16 cellular contexts compared by ENCODE assay signal in genomic region chr7:134502463-134502862, GRCh38. TPM values are rescaled to one million over a fixed set of nuclear protein-coding genes. Genes with fewer than 3 reads are reported as not detected.
A peak's percentile ranks its signal among the peaks of the same experiment; 100 is the strongest.
DNase-seq lines count a peak whose midpoint lies in the region; ATAC-seq, FAIRE-seq and TF ChIP-seq lines count a peak whose summit lies in the region.
"Had no signal": no experiment of that assay in that cellular context is flagged by ENCODE, and none has a peak within 500 bp of the region (broad histone marks: within the 10 kb centered on the region; RNA-seq: fewer than 3 reads in every experiment).

No MANE protein-coding gene starts in this region.

- H3K36me3 Mint-ChIP-seq in H9 (ENCODE audit: insufficient read depth in 1 of 3, low read depth in 3 of 3): no peaks in the 10 kb centered on the region
- H3K36me3 Mint-ChIP-seq: brain had no signal

- no peak overlapping the region for H2AK5ac ChIP-seq in H9 (ENCODE audit: insufficient read length, low read length)

- peaks cover 0 to 3% of the 10 kb centered on the region in 2 experiments; a peak in 2 of 4 replicates for H3K4me1 Mint-ChIP-seq in H9

- TF ChIP-seq POLR2A in right lobe of liver (IDR thresholded peaks at IDR 0.05) (no peak), HepG2 (IDR thresholded peaks at IDR 0.05; ENCODE audit: insufficient read depth in 1 of 2, low read depth in 2 of 2, low read length in 2 of 2) (no peak)

- H3K27ac ChIP-seq in right lobe of liver (no peak overlapping the region), HepG2 (ENCODE audit: extremely low read length, insufficient read depth, low read length) (no peak overlapping the region), colonic mucosa (no peak overlapping the region), left lung (peak overlapping the region in 1 of 2 donors; percentile 25), aorta (ENCODE audit: low read depth in 1 of 2, low read length in 2 of 2) (no peak overlapping the region), H9 (ENCODE audit: insufficient read length, low read depth, low read length) (no peak overlapping the region)
- H3K27ac ChIP-seq: ovary had no signal

- TF ChIP-seq RAD21 in HepG2 (CRISPR knock-in tag; IDR thresholded peaks at IDR 0.05): no peak

- H3K27me3 ChIP-seq in right lobe of liver: no peaks in the 10 kb centered on the region
- 0 out of 5 replicates have a peak, but pooled peaks cover 0 to 4% of the 10 kb centered on the region in 2 experiments for H3K27me3 ChIP-seq in HepG2 (ENCODE audit: control insufficient read depth in 1 of 2, insufficient read depth in 2 of 2, low read length in 2 of 2)
- no peaks in the 10 kb centered on the region for H3K27me3 ChIP-seq in colonic mucosa
- no peaks in the 10 kb centered on the region for H3K27me3 ChIP-seq in left lung
- H3K27me3 ChIP-seq in aorta (ENCODE audit: control insufficient read depth in 1 of 2, insufficient read depth in 2 of 2, low read length in 1 of 2): no peaks in the 10 kb centered on the region
- H3K27me3 ChIP-seq in H9 (ENCODE audit: insufficient read depth, low read length): no peaks in the 10 kb centered on the region
- H3K27me3 ChIP-seq: ovary had no signal

- no peak overlapping the region for H3K56ac ChIP-seq in H9 (ENCODE audit: insufficient read length, low read depth, low read length)

- no peak for FAIRE-seq in HepG2 (lab: Jason Lieb, UNC)
- FAIRE-seq: HTR-8/SVneo had no signal

- TF ChIP-seq CTCF in right lobe of liver (IDR thresholded peaks at IDR 0.05): no peak
- TF ChIP-seq CTCF in HepG2 (CRISPR knock-in tag; IDR thresholded peaks at IDR 0.05): no peak
- no peak for TF ChIP-seq CTCF in colonic mucosa (IDR thresholded peaks at IDR 0.05)
- TF ChIP-seq CTCF in left lung (IDR thresholded peaks at IDR 0.05): no peak
- no peak for TF ChIP-seq CTCF in H9 (conservative IDR thresholded peaks at IDR 0.05)

- H3K79me1 ChIP-seq in H9 (ENCODE audit: insufficient read depth, low read depth, low read length, poor library complexity, severe bottlenecking): no peaks in the 10 kb centered on the region

- ATAC-seq in right lobe of liver (peak in 3 of 4 donors; percentile 29 to 64 (median 30)), HepG2 (no peak), left lung (peak; percentile 77), aorta (ENCODE audit: low FRiP score) (peak; percentile 65), HG02759 (IDR thresholded peaks at IDR 0.05; ENCODE audit: unreplicated experiment) (no peak)

- no peak overlapping the region for H3K14ac ChIP-seq in H9 (ENCODE audit: insufficient read depth, low read length)

- no peak overlapping the region; a peak in 1 of 7 replicates for H3K27ac Mint-ChIP-seq in H9
- H3K27ac Mint-ChIP-seq: brain had no signal

- H4K5ac ChIP-seq in H9 (ENCODE audit: insufficient read length, low read depth, low read length): no peak overlapping the region

- H3K23me2 ChIP-seq in H9 (ENCODE audit: insufficient read length, low read depth, low read length, poor library complexity, severe bottlenecking): no peaks in the 10 kb centered on the region

- POLR2A ChIA-PET in HepG2 (lab: Yijun Ruan, JAX): no interaction called here

- CTCF ChIA-PET in HepG2 (lab: Yijun Ruan, JAX; ENCODE audit: low intra/inter-chr PET ratio, low total read pairs): no interaction called here

- H2BK120ac ChIP-seq in H9 (ENCODE audit: low read depth, low read length, poor library complexity, severe bottlenecking): no peak overlapping the region

- H2AFZ ChIP-seq in HepG2 (ENCODE audit: low read length) (no peak overlapping the region), H9 (ENCODE audit: low read length) (no peak overlapping the region)

- no peak overlapping the region for H3K4ac ChIP-seq in H9 (ENCODE audit: low read depth, low read length)

- no peak overlapping the region for H4K8ac ChIP-seq in H9 (replicated peaks; ENCODE audit: insufficient read length, low read depth, low read length)

- H3K4me1 ChIP-seq in right lobe of liver (no peaks in the 10 kb centered on the region), HepG2 (ENCODE audit: insufficient read depth, low read length) (no peaks in the 10 kb centered on the region), colonic mucosa (no peaks in the 10 kb centered on the region), left lung (peaks cover 0 to 5% of the 10 kb centered on the region in 2 donors), aorta (ENCODE audit: control insufficient read depth in 1 of 2, insufficient read depth in 2 of 2, low read length in 2 of 2) (no peaks in the 10 kb centered on the region), H9 (ENCODE audit: insufficient read depth, low read length) (no peaks in the 10 kb centered on the region; the same call in 1 of the 2 replicates)
- H3K4me1 ChIP-seq: stomach had no signal

- H3K79me2 ChIP-seq in HepG2 (ENCODE audit: insufficient read depth, low read length) (no peaks in the 10 kb centered on the region), H9 (ENCODE audit: insufficient read depth, low read length) (no peaks in the 10 kb centered on the region)

- H2BK5ac ChIP-seq in H9 (ENCODE audit: insufficient read length, low read length): no peak overlapping the region

- intact Hi-C loops in right lobe of liver (cut with DNase I) (no loop called here), HepG2 (cut with micrococcal nuclease; ENCODE audit: unreplicated experiment) (no loop called here), colonic mucosa (cut with DNase I) (no loop called here), left lung (cut with DNase I) (no loop called here), aorta (cut with DNase I) (no loop called here)

- no peaks in the 10 kb centered on the region; a peak in 1 of 5 replicates for H3K9me3 Mint-ChIP-seq in H9

- H3K23ac ChIP-seq in H9 (ENCODE audit: insufficient read length, low read depth, low read length): no peak overlapping the region

- H4K20me1 ChIP-seq in HepG2 (ENCODE audit: insufficient read depth, low read length) (no peaks in the 10 kb centered on the region), H9 (ENCODE audit: control insufficient read depth, insufficient read depth, insufficient read length) (no peaks in the 10 kb centered on the region)

- H2BK12ac ChIP-seq in H9 (ENCODE audit: insufficient read length, low read depth, low read length): no peak overlapping the region

- H3T11ph ChIP-seq in H9 (ENCODE audit: low read length): no peak overlapping the region

- H3K27me3 Mint-ChIP-seq in H9 (ENCODE audit: low read depth): no peaks in the 10 kb centered on the region

- no peak overlapping the region for H3K4me3 ChIP-seq in right lobe of liver
- no peak overlapping the region for H3K4me3 ChIP-seq in HepG2 (replicated peaks in 1 of 3; ENCODE audit: insufficient read depth in 1 of 3, low read depth in 2 of 3, low read length in 3 of 3)
- no peak overlapping the region for H3K4me3 ChIP-seq in colonic mucosa
- no peak overlapping the region for H3K4me3 ChIP-seq in left lung
- no peak overlapping the region for H3K4me3 ChIP-seq in aorta (ENCODE audit: low read length in 2 of 2)
- H3K4me3 ChIP-seq: ovary, stomach had no signal

- no peaks in the 10 kb centered on the region for H3K36me3 ChIP-seq in right lobe of liver
- H3K36me3 ChIP-seq in HepG2 (replicated peaks in 1 of 2; ENCODE audit: control insufficient read depth in 1 of 2, insufficient read depth in 2 of 2, low read length in 2 of 2): no peaks in the 10 kb centered on the region
- no peaks in the 10 kb centered on the region for H3K36me3 ChIP-seq in colonic mucosa
- H3K36me3 ChIP-seq in left lung: no peaks in the 10 kb centered on the region
- no peaks in the 10 kb centered on the region for H3K36me3 ChIP-seq in aorta (ENCODE audit: control insufficient read depth in 1 of 2, insufficient read depth in 2 of 2, low read length in 1 of 2)
- H3K36me3 ChIP-seq: ovary, stomach had no signal

- BruUV-seq in HepG2 (replicated peaks; lab: Mats Ljungman, UMichigan): no TSS peak

- H4K91ac ChIP-seq in H9 (ENCODE audit: insufficient read length, low read depth, low read length): no peak overlapping the region

- no peak overlapping the region for H3K4me2 ChIP-seq in HepG2 (ENCODE audit: low read depth, low read length)
- no peak overlapping the region for H3K4me2 ChIP-seq in H9 (ENCODE audit: insufficient read depth, insufficient read length, low read length)

- in situ Hi-C loops in HepG2 (cut with HindIII; ENCODE audit: extremely low pct_ligation_motif_present, low pct_unique_long_range_greater_than_20kb): no loop called here

- no peak overlapping the region for H3K18ac ChIP-seq in H9 (ENCODE audit: insufficient read length, low read depth, low read length)

- H3K9ac ChIP-seq in HepG2 (ENCODE audit: insufficient read depth, low read depth, low read length) (no peak overlapping the region), colonic mucosa (ENCODE audit: low read depth in 2 of 2, low read length in 2 of 2) (no peak overlapping the region), H9 (ENCODE audit: extremely low read depth, insufficient read length, low read length) (no peak overlapping the region)

- H3K9me3 ChIP-seq in right lobe of liver (no peaks in the 10 kb centered on the region), HepG2 (ENCODE audit: low read length) (no peaks in the 10 kb centered on the region), colonic mucosa (no peaks in the 10 kb centered on the region), left lung (no peaks in the 10 kb centered on the region), aorta (ENCODE audit: control insufficient read depth, low read length) (no peaks in the 10 kb centered on the region), H9 (ENCODE audit: control insufficient read depth, low read depth, low read length) (no peaks in the 10 kb centered on the region)
- H3K9me3 ChIP-seq: ovary, stomach had no signal

- 52% methylated on average over 2 of the region's 2 CpGs for WGBS in right lobe of liver (ENCODE audit: insufficient coverage, low coverage, low lambda C conversion rate, missing lambda C conversion rate)
- 11% methylated on average over 2 of the region's 2 CpGs for WGBS in HepG2 (ENCODE audit: low lambda C conversion rate)
- 73 to 81% methylated on average over 2 of the region's 2 CpGs for WGBS in aorta, 2 donors
- whole genome bisulfite sequencing in H9 (ENCODE audit: extremely low coverage, insufficient read length, low lambda C conversion rate): no CpG with 5 or more reads among the region's 2 CpGs

- no peak overlapping the region for H3K4me3 Mint-ChIP-seq in H9
- H3K4me3 Mint-ChIP-seq: brain had no signal

- H2BK20ac ChIP-seq in H9 (ENCODE audit: low read depth, low read length, poor library complexity, severe bottlenecking): no peak overlapping the region

- no peak for TF ChIP-seq EP300 in HepG2 (IDR thresholded peaks at IDR 0.05; ENCODE audit: low read depth in 2 of 2, low read length in 2 of 2)
- no peak for TF ChIP-seq EP300 in HepG2 (CRISPR knock-in tag; IDR thresholded peaks at IDR 0.05; ENCODE audit: borderline replicate concordance)

- H2BK15ac ChIP-seq in H9 (ENCODE audit: low read depth, low read length): no peak overlapping the region

- DNase-seq in right lobe of liver (no peak), HepG2 (ENCODE audit: low spot score) (no peak), colonic mucosa (peak; percentile 37), left lung (peak in 1 of 2 donors; percentile 54), aorta (peak in 1 of 2 donors; percentile 73), HuH-7 (ENCODE audit: low spot score) (no peak), H9 (no peak)
- DNase-seq: DND-41, NCI-H2081 treated with DMSO at 0.1 percent for 48 hours, OCI-M1, stomach had no signal

RNA-seq across cellular contexts. Expression of gene AKR1B10, which starts 24.9 kb away (rescaled TPM):
- total RNA-seq in right lobe of liver: 100 to 1,000 TPM in 3 of 6 experiments, 10 to 100 TPM in 1, 1 to 10 TPM in 2; 1.8 to 673 (median 306) TPM
- total RNA-seq in HepG2 (2016; rRNA removed; fragmentation: Illumina TruSeq; extraction: Trizol): 124 and 175 TPM in 2 replicates
- total RNA-seq in HepG2 (2016; cell fraction: cytosol; rRNA removed; fragmentation: Illumina TruSeq; extraction: Trizol; ENCODE audit: low read depth): 27.1 and 31.4 TPM in 2 replicates
- 133 and 188 TPM in 2 replicates for total RNA-seq in HepG2 (2016; cell fraction: insoluble cytoplasmic fraction; rRNA removed; fragmentation: Illumina TruSeq; extraction: Trizol)
- total RNA-seq in HepG2 (2016; cell fraction: membrane; rRNA removed; fragmentation: Illumina TruSeq; extraction: Trizol): 39.0 and 40.9 TPM in 2 replicates
- 53.1 and 55.3 TPM in 2 replicates for total RNA-seq in HepG2 (2016; cell fraction: nucleus; rRNA removed; fragmentation: Illumina TruSeq; extraction: Trizol)
- polyA plus RNA-seq in HepG2 (2011; rRNA removed): 8.8 and 14.2 TPM in 2 replicates
- 9.4 and 12.0 TPM in 2 replicates for polyA plus RNA-seq in HepG2 (2011; cell fraction: cytosol; rRNA removed)
- polyA plus RNA-seq in HepG2 (2011; cell fraction: nucleus; rRNA removed): 4.4 and 5.1 TPM in 2 replicates
- polyA plus RNA-seq in HepG2 (2012): 18.1 and 45.4 TPM in 2 replicates
- polyA plus RNA-seq in HepG2 (2016; cell fraction: cytosol; fragmentation: Illumina TruSeq; extraction: Trizol; ENCODE audit: low read depth): 20.9 and 22.4 TPM in 2 replicates
- 152 and 168 TPM in 2 replicates for polyA plus RNA-seq in HepG2 (2016; cell fraction: insoluble cytoplasmic fraction; fragmentation: Illumina TruSeq; extraction: Trizol; ENCODE audit: low read depth)
- 29.1 and 36.2 TPM in 2 replicates for polyA plus RNA-seq in HepG2 (2016; cell fraction: membrane; fragmentation: Illumina TruSeq; extraction: Trizol; ENCODE audit: low read depth)
- polyA plus RNA-seq in HepG2 (2016; cell fraction: nucleus; fragmentation: Illumina TruSeq; extraction: Trizol; ENCODE audit: insufficient read depth, low read depth): 89.8 and 96.1 TPM in 2 replicates
- polyA minus RNA-seq in HepG2 (2011; rRNA and poly(A)+ RNA removed; ENCODE audit: low replicate concordance): 2.2 and 5.8 TPM in 2 replicates
- polyA minus RNA-seq in HepG2 (2011; cell fraction: cytosol; rRNA and poly(A)+ RNA removed): 8.0 TPM in 2 replicates
- polyA minus RNA-seq in HepG2 (2011; cell fraction: nucleus; rRNA and poly(A)+ RNA removed): 3.2 and 4.4 TPM in 2 replicates
- total RNA-seq in colonic mucosa: 100 to 1,000 TPM; 161 to 175 TPM
- not detected for total RNA-seq in left lung
- total RNA-seq in aorta: 1 to 10 TPM in 1 of 2 donors, under 1 TPM in 1; 0.26 to 2.1 TPM
- polyA plus RNA-seq in aorta: 100 to 1,000 TPM in 1 of 2 donors, 1 to 10 TPM in 1; 1.2 to 114 TPM
- total RNA-seq in H9 (2021): not detected in 2 replicates

RNA-seq across cellular contexts. Expression of gene AKR1B1, which starts 43.6 kb away (rescaled TPM):
- total RNA-seq in right lobe of liver (10 to 100 TPM in 3 of 6 experiments, 1 to 10 TPM in 3; 6.9 to 18.1 (median 9.7) TPM), HepG2 (2016; rRNA removed; fragmentation: Illumina TruSeq; extraction: Trizol) (89.9 and 123 TPM in 2 replicates), colonic mucosa (10 to 100 TPM; 24.9 to 26.9 TPM), left lung (10 to 100 TPM; 79.1 to 85.0 TPM), aorta (10 to 100 TPM; 60.3 to 69.3 TPM), H9 (2021) (166 and 171 TPM in 2 replicates)
- 18.6 and 21.8 TPM in 2 replicates for total RNA-seq in HepG2 (2016; cell fraction: cytosol; rRNA removed; fragmentation: Illumina TruSeq; extraction: Trizol; ENCODE audit: low read depth)
- total RNA-seq in HepG2 (2016; cell fraction: insoluble cytoplasmic fraction; rRNA removed; fragmentation: Illumina TruSeq; extraction: Trizol): 90.1 and 128 TPM in 2 replicates
- 35.9 and 44.9 TPM in 2 replicates for total RNA-seq in HepG2 (2016; cell fraction: membrane; rRNA removed; fragmentation: Illumina TruSeq; extraction: Trizol)
- 54.7 and 57.3 TPM in 2 replicates for total RNA-seq in HepG2 (2016; cell fraction: nucleus; rRNA removed; fragmentation: Illumina TruSeq; extraction: Trizol)
- polyA plus RNA-seq in HepG2 (2011; rRNA removed) (110 and 133 TPM in 2 replicates), aorta (10 to 100 TPM; 49.4 to 98.0 TPM)
- polyA plus RNA-seq in HepG2 (2011; cell fraction: cytosol; rRNA removed): 110 and 134 TPM in 2 replicates
- polyA plus RNA-seq in HepG2 (2011; cell fraction: nucleus; rRNA removed): 174 and 175 TPM in 2 replicates
- polyA plus RNA-seq in HepG2 (2012): 75.6 and 118 TPM in 2 replicates
- polyA plus RNA-seq in HepG2 (2016; cell fraction: cytosol; fragmentation: Illumina TruSeq; extraction: Trizol; ENCODE audit: low read depth): 34.8 and 35.7 TPM in 2 replicates
- 202 TPM in 2 replicates for polyA plus RNA-seq in HepG2 (2016; cell fraction: insoluble cytoplasmic fraction; fragmentation: Illumina TruSeq; extraction: Trizol; ENCODE audit: low read depth)
- 50.2 and 53.2 TPM in 2 replicates for polyA plus RNA-seq in HepG2 (2016; cell fraction: membrane; fragmentation: Illumina TruSeq; extraction: Trizol; ENCODE audit: low read depth)
- polyA plus RNA-seq in HepG2 (2016; cell fraction: nucleus; fragmentation: Illumina TruSeq; extraction: Trizol; ENCODE audit: insufficient read depth, low read depth): 130 and 138 TPM in 2 replicates
- 62.1 and 271 TPM in 2 replicates for polyA minus RNA-seq in HepG2 (2011; rRNA and poly(A)+ RNA removed; ENCODE audit: low replicate concordance)
- 22.2 and 30.0 TPM in 2 replicates for polyA minus RNA-seq in HepG2 (2011; cell fraction: cytosol; rRNA and poly(A)+ RNA removed)
- 30.1 and 34.6 TPM in 2 replicates for polyA minus RNA-seq in HepG2 (2011; cell fraction: nucleus; rRNA and poly(A)+ RNA removed)

RNA-seq across cellular contexts. Expression of gene AKR1B15, which starts 46.4 kb away (rescaled TPM):
- 10 to 100 TPM in 1 of 6 experiments, 1 to 10 TPM in 3, not detected in 2; 1.8 to 40.4 (median 2.4) TPM for total RNA-seq in right lobe of liver
- total RNA-seq in HepG2 (2016; rRNA removed; fragmentation: Illumina TruSeq; extraction: Trizol): 0.77 and 1.2 TPM in 2 replicates
- total RNA-seq in HepG2 (2016; cell fraction: cytosol; rRNA removed; fragmentation: Illumina TruSeq; extraction: Trizol; ENCODE audit: low read depth): 0.18 TPM in 1 of 2 replicates, not detected in the other
- 1.3 and 1.6 TPM in 2 replicates for total RNA-seq in HepG2 (2016; cell fraction: insoluble cytoplasmic fraction; rRNA removed; fragmentation: Illumina TruSeq; extraction: Trizol)
- 0.17 and 0.40 TPM in 2 replicates for total RNA-seq in HepG2 (2016; cell fraction: membrane; rRNA removed; fragmentation: Illumina TruSeq; extraction: Trizol)
- not detected in 2 replicates for total RNA-seq in HepG2 (2016; cell fraction: nucleus; rRNA removed; fragmentation: Illumina TruSeq; extraction: Trizol)
- polyA plus RNA-seq in HepG2 (2011; rRNA removed): not detected in 2 replicates
- polyA plus RNA-seq in HepG2 (2011; cell fraction: cytosol; rRNA removed): 0.08 and 0.14 TPM in 2 replicates
- not detected in 2 replicates for polyA plus RNA-seq in HepG2 (2011; cell fraction: nucleus; rRNA removed)
- polyA plus RNA-seq in HepG2 (2012): not detected in 2 replicates
- polyA plus RNA-seq in HepG2 (2016; cell fraction: cytosol; fragmentation: Illumina TruSeq; extraction: Trizol; ENCODE audit: low read depth): 0.20 and 0.22 TPM in 2 replicates
- 1.4 and 2.1 TPM in 2 replicates for polyA plus RNA-seq in HepG2 (2016; cell fraction: insoluble cytoplasmic fraction; fragmentation: Illumina TruSeq; extraction: Trizol; ENCODE audit: low read depth)
- 0.17 and 0.19 TPM in 2 replicates for polyA plus RNA-seq in HepG2 (2016; cell fraction: membrane; fragmentation: Illumina TruSeq; extraction: Trizol; ENCODE audit: low read depth)
- polyA plus RNA-seq in HepG2 (2016; cell fraction: nucleus; fragmentation: Illumina TruSeq; extraction: Trizol; ENCODE audit: insufficient read depth, low read depth): 0.81 and 1.5 TPM in 2 replicates
- 0.07 TPM in 1 of 2 replicates, not detected in the other for polyA minus RNA-seq in HepG2 (2011; rRNA and poly(A)+ RNA removed; ENCODE audit: low replicate concordance)
- not detected in 2 replicates for polyA minus RNA-seq in HepG2 (2011; cell fraction: cytosol; rRNA and poly(A)+ RNA removed)
- polyA minus RNA-seq in HepG2 (2011; cell fraction: nucleus; rRNA and poly(A)+ RNA removed): not detected in 2 replicates
- 10 to 100 TPM in 1 of 2 donors, 1 to 10 TPM in 1; 6.5 to 10.6 TPM for total RNA-seq in colonic mucosa
- total RNA-seq in left lung: not detected
- under 1 TPM in 1 of 2 donors, not detected in 1; 0.33 TPM for total RNA-seq in aorta
- polyA plus RNA-seq in aorta: not detected
- total RNA-seq in H9 (2021): not detected in 2 replicates
- total RNA-seq: liver had no signal
- polyA plus RNA-seq: ovary had no signal

Comparison
In these comparisons a context has a peak if more than half of its experiments do, and no peak if none do; other contexts are left out.
1. ATAC-seq: peak in right lobe of liver (3 of 4), left lung (single experiment) and aorta (single experiment); none in HepG2 (single experiment) and HG02759 (single experiment).